Comparison of ENCODE assay signal across 25 cellular contexts in the genomic region with DNA sequence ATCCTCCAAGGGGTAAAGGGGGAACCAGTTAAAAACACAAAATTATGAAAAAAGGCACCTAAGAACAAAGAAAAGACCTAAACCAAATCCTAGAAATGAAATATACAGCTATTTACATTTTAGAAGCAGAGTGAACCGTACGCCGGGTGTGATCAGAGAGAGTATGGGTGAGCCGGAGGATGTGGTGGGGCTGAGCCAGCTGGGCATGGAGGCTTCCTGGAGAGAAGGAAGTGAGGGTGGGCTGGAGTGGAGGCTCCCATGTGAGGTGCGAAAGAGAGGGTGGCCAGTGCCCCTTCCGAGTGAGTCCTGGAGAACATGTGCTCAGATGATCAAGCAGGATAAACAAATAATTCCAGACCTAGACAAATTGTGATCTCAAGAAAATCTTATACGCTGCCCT.
"Had no signal": no experiment of that assay in that cellular context is flagged by ENCODE, and none has a peak within 500 bp of the region (broad histone marks: within the 10 kb centered on the region; RNA-seq: fewer than 3 reads in every experiment).

No MANE protein-coding gene starts in this region.

- H3K27ac ChIP-seq: adrenal gland, Peyer's patch, RWPE1 had no signal

- H3K36me3 ChIP-seq: adrenal gland, MG63, Peyer's patch had no signal

- H3K4me3 ChIP-seq: adrenal gland, MG63, Peyer's patch had no signal

- H3K27ac Mint-ChIP-seq: activated naive CD8-positive, alpha-beta T cell treated with anti-CD3 and anti-CD28 coated beads, Interleukin-2, amount 10 ng/mL, durations not matched to agents 7 days and 5 days; activated T-helper 17 cell treated with anti-CD3 and anti-CD28 coated beads, Interleukin-2, amount 50 U/mL, for 72 hours; T-helper 17 cell; WTC11 had no signal

- H3K9me3 ChIP-seq: adrenal gland, MG63, Peyer's patch had no signal

- H3K4me3 Mint-ChIP-seq: activated naive CD8-positive, alpha-beta T cell treated with anti-CD3 and anti-CD28 coated beads, Interleukin-2, amount 10 ng/mL, durations not matched to agents 7 days and 5 days; activated T-helper 17 cell treated with anti-CD3 and anti-CD28 coated beads, Interleukin-2, amount 50 U/mL, for 72 hours; T-helper 17 cell; WTC11 had no signal

- H3K9me3 Mint-ChIP-seq: activated naive CD8-positive, alpha-beta T cell treated with anti-CD3 and anti-CD28 coated beads, Interleukin-2, amount 10 ng/mL, durations not matched to agents 7 days and 5 days; activated T-helper 17 cell treated with anti-CD3 and anti-CD28 coated beads, Interleukin-2, amount 50 U/mL, for 72 hours had no signal

- H3K4me1 ChIP-seq: adrenal gland, Peyer's patch had no signal

- H3K36me3 Mint-ChIP-seq: activated naive CD8-positive, alpha-beta T cell treated with anti-CD3 and anti-CD28 coated beads, Interleukin-2, amount 10 ng/mL, durations not matched to agents 7 days and 5 days had no signal

- DNase-seq: activated CD4-positive, alpha-beta T cell treated with anti-CD3 and anti-CD28 coated beads for 48 hours; activated CD4-positive, alpha-beta T cell treated with anti-CD3 and anti-CD28 coated beads, Interleukin-2, amount 50 U/mL, for 4 hours; activated CD4-positive, CD25-positive, alpha-beta regulatory T cell treated with anti-CD3 and anti-CD28 coated beads, Interleukin-2, amount 50 U/mL, for 72 hours; activated CD8-positive, alpha-beta memory T cell treated with anti-CD3 and anti-CD28 coated beads for 24 hours; activated gamma-delta T cell; activated naive CD4-positive, alpha-beta T cell treated with anti-CD3 and anti-CD28 coated beads, Interleukin-2, amount 50 U/mL, for 16 hours; activated naive CD8-positive, alpha-beta T cell treated with anti-CD3 and anti-CD28 coated beads, Interleukin-2, amount 10 ng/mL, durations not matched to agents 7 days and 5 days; adrenal gland; anterior cingulate cortex; caudate nucleus; MG63; NCI-H1092 treated with DMSO at 0.1 percent for 48 hours; NCI-H1417 treated with DMSO at 0.1 percent for 48 hours; NCI-H1694; NCI-H2029 treated with DMSO at 0.1 percent for 48 hours; NCI-H345; NCI-H510A treated with DMSO at 0.1 percent for 48 hours; NCI-H69; SHP77 treated with DMSO at 0.1 percent for 48 hours; T-helper 17 cell; T-helper 9 cell had no signal

- H3K27me3 ChIP-seq: Peyer's patch had no signal

- ATAC-seq: activated T-helper 17 cell treated with anti-CD3 and anti-CD28 coated beads, Interleukin-2, amount 50 U/mL, for 72 hours; T-helper 17 cell; WTC11 had no signal
